1 cellular context compared by ENCODE assay signal in genomic region chr5:98755406-98755805, GRCh38.
TF ChIP-seq lines count a peak whose summit lies in the region.

No MANE protein-coding gene starts in this region.

TF ChIP-seq in HepG2, 621 proteins besides CTCF, POLR2A, EP300 and RAD21:
- TF ChIP-seq, protein P1, sequence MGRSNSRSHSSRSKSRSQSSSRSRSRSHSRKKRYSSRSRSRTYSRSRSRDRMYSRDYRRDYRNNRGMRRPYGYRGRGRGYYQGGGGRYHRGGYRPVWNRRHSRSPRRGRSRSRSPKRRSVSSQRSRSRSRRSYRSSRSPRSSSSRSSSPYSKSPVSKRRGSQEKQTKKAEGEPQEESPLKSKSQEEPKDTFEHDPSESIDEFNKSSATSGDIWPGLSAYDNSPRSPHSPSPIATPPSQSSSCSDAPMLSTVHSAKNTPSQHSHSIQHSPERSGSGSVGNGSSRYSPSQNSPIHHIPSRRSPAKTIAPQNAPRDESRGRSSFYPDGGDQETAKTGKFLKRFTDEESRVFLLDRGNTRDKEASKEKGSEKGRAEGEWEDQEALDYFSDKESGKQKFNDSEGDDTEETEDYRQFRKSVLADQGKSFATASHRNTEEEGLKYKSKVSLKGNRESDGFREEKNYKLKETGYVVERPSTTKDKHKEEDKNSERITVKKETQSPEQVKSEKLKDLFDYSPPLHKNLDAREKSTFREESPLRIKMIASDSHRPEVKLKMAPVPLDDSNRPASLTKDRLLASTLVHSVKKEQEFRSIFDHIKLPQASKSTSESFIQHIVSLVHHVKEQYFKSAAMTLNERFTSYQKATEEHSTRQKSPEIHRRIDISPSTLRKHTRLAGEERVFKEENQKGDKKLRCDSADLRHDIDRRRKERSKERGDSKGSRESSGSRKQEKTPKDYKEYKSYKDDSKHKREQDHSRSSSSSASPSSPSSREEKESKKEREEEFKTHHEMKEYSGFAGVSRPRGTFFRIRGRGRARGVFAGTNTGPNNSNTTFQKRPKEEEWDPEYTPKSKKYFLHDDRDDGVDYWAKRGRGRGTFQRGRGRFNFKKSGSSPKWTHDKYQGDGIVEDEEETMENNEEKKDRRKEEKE (IDR thresholded peaks at IDR 0.05): no peak
- TF ChIP-seq ZNF639 (CRISPR knock-in tag; conservative IDR thresholded peaks at IDR 0.05): no peak
- TF ChIP-seq ZBTB43 (CRISPR knock-in tag; conservative IDR thresholded peaks at IDR 0.05): no peak
- no peak for TF ChIP-seq JUN (CRISPR knock-in tag; IDR thresholded peaks at IDR 0.05)
- TF ChIP-seq GATAD1 (CRISPR knock-in tag; IDR thresholded peaks at IDR 0.05): no peak
- TF ChIP-seq, protein P2, sequence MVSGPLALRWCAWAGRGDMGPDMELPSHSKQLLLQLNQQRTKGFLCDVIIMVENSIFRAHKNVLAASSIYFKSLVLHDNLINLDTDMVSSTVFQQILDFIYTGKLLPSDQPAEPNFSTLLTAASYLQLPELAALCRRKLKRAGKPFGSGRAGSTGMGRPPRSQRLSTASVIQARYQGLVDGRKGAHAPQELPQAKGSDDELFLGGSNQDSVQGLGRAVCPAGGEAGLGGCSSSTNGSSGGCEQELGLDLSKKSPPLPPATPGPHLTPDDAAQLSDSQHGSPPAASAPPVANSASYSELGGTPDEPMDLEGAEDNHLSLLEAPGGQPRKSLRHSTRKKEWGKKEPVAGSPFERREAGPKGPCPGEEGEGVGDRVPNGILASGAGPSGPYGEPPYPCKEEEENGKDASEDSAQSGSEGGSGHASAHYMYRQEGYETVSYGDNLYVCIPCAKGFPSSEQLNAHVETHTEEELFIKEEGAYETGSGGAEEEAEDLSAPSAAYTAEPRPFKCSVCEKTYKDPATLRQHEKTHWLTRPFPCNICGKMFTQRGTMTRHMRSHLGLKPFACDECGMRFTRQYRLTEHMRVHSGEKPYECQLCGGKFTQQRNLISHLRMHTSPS (CRISPR knock-in tag; IDR thresholded peaks at IDR 0.05; ENCODE audit: low read depth): no peak
